Comparison of ENCODE assay signal across 8 cellular contexts in the genomic region with DNA sequence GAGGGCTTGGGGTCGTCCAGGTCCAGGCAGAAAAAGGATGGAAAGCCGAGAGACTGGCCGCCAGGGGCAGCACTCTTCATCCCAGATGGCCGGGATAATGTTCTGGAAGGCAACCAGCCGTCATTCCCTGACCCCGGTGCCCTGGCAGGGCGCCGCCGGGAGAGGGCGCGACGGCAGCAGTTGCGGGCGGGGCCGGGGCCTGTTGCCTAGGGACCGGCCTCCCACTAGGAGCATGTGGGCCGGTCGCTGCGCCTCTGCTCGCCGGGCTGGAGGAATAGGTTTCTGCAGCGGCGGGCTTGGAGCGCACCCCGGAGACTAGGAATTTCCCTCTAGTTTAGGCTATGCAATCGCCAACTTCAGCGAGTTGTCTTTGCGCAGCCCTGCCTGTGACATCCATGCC. TPM values are rescaled to one million over a fixed set of nuclear protein-coding genes. Genes with fewer than 3 reads are reported as not detected.
DNase-seq lines count a peak whose midpoint lies in the region; ATAC-seq and TF ChIP-seq lines count a peak whose summit lies in the region.

No MANE protein-coding gene starts in this region.

- H3K4me3 ChIP-seq in gastroesophageal sphincter: no peak overlapping the region
- no peak overlapping the region for H3K4me3 ChIP-seq in ovary

- intact Hi-C loops in ovary (cut with DNase I): no loop called here

- ATAC-seq in gastroesophageal sphincter (peak; percentile 80), HG02588 (IDR thresholded peaks at IDR 0.05; ENCODE audit: unreplicated experiment) (no peak), HG03439 (IDR thresholded peaks at IDR 0.05; ENCODE audit: unreplicated experiment) (no peak)

- H3K27me3 ChIP-seq in gastroesophageal sphincter (no peaks in the 10 kb centered on the region), ovary (no peaks in the 10 kb centered on the region)

- H3K27ac ChIP-seq in gastroesophageal sphincter (no peak overlapping the region), ovary (no peak overlapping the region)

- DNase-seq in D341Med (ENCODE audit: low spot score) (peak; percentile 86), NCI-H82 treated with DMSO at 0.1 percent for 48 hours (lab: John Stamatoyannopoulos, UW; ENCODE audit: unreplicated experiment) (peak; percentile 67), ovary (peak; percentile 34 to 80 (median 50))
- DNase-seq in stimulated activated naive CD4-positive, alpha-beta T cell treated with Interleukin-2 at 50 U/mL for 16 hours (lab: John Stamatoyannopoulos, UW): no peak
- DNase-seq in stimulated activated CD4-positive, alpha-beta T cell treated with anti-CD3 and anti-CD28 coated beads, Interleukin-15, amount 100 ng/mL, for 24 hours: no peak

- H3K9me3 ChIP-seq in gastroesophageal sphincter (no peaks in the 10 kb centered on the region), ovary (no peaks in the 10 kb centered on the region)

- TF ChIP-seq POLR2A in gastroesophageal sphincter (IDR thresholded peaks at IDR 0.05): no peak
- no peak for TF ChIP-seq POLR2A in ovary (IDR thresholded peaks at IDR 0.05)

- WGBS in gastroesophageal sphincter (ENCODE audit: low coverage in 1 of 2), 2 donors: 59% methylated on average over 7 of the region's 28 CpGs; no CpG with 5 or more reads in 1 of the 2 donors
- WGBS in ovary, 3 donors: 5 to 10% (median 9%) methylated on average over 28 of the region's 28 CpGs

- H3K4me1 ChIP-seq in gastroesophageal sphincter: peaks cover 0 to 9% (median 0%) of the 10 kb centered on the region in 3 donors
- H3K4me1 ChIP-seq in ovary (ENCODE audit: insufficient read depth): peaks cover 2% of the 10 kb centered on the region

- H3K36me3 ChIP-seq in gastroesophageal sphincter (no peaks in the 10 kb centered on the region), ovary (no peaks in the 10 kb centered on the region)

- TF ChIP-seq EP300 in gastroesophageal sphincter (IDR thresholded peaks at IDR 0.05): no peak
- TF ChIP-seq EP300 in ovary (IDR thresholded peaks at IDR 0.05): no peak

- TF ChIP-seq CTCF in gastroesophageal sphincter (IDR thresholded peaks at IDR 0.05) (peak in 3 of 4 experiments; percentile 39 to 53 (median 50)), ovary (IDR thresholded peaks at IDR 0.05) (peak in 1 of 3 donors; percentile 12)

RNA-seq across cellular contexts. Expression of a gene that starts 11.0 kb away (rescaled TPM):
- total RNA-seq in gastroesophageal sphincter: not detected
- total RNA-seq in ovary: not detected
- under 1 TPM in 1 of 2 donors, not detected in 1; 0.06 TPM for polyA plus RNA-seq in ovary

Comparison
In these comparisons a context has a peak if more than half of its experiments do, and no peak if none do; other contexts are left out.
1. DNase-seq: peak in D341Med (single experiment), NCI-H82 treated with DMSO at 0.1 percent for 48 hours (single experiment) and ovary (5 of 5); none in stimulated activated naive CD4-positive, alpha-beta T cell treated with Interleukin-2 at 50 U/mL for 16 hours (single experiment) and stimulated activated CD4-positive, alpha-beta T cell treated with anti-CD3 and anti-CD28 coated beads, Interleukin-15, amount 100 ng/mL, for 24 hours (single experiment).